Comparison of ENCODE assay signal across 24 cellular contexts in genomic region chr3:196315821-196316220, GRCh38. TPM values are rescaled to one million over a fixed set of nuclear protein-coding genes. Genes with fewer than 3 reads are reported as not detected.
DNase-seq lines count a peak whose midpoint lies in the region; ATAC-seq and TF ChIP-seq lines count a peak whose summit lies in the region.
"Had no signal": no experiment of that assay in that cellular context is flagged by ENCODE, and none has a peak within 500 bp of the region (broad histone marks: within the 10 kb centered on the region; RNA-seq: fewer than 3 reads in every experiment).

No MANE protein-coding gene starts in this region.

- no peak overlapping the region for H3K23ac ChIP-seq in mesenchymal stem cell (ENCODE audit: low read length in 2 of 2)

- H4K8ac ChIP-seq in mesenchymal stem cell (ENCODE audit: low read length) = no peak overlapping the region

- TF ChIP-seq CTCF in natural killer cell (IDR thresholded peaks at IDR 0.05) (no peak), RWPE1 (conservative IDR thresholded peaks at IDR 0.05; ENCODE audit: low read depth) (no peak), lower lobe of right lung (IDR thresholded peaks at IDR 0.05) (no peak)

- CTCF ChIA-PET in RWPE1 (lab: Yijun Ruan, JAX) = no interaction called here

- H3K9me3 ChIP-seq in lower lobe of right lung (no peaks in the 10 kb centered on the region), mesenchymal stem cell (ENCODE audit: control insufficient read depth, low read length) (no peaks in the 10 kb centered on the region)
- H3K9me3 ChIP-seq: MG63 had no signal

- DNase-seq in natural killer cell = no peak
- no peak for DNase-seq in natural killer cell treated with Interleukin-12 subunit alpha and Interleukin-12 subunit beta and Interleukin-15 and Interleukin-18, amount 100 ng/mL, for 72 hours (ENCODE audit: low spot score)
- DNase-seq in RWPE1 (ENCODE audit: low spot score) = no peak
- DNase-seq in lower lobe of right lung = peak; percentile 2
- DNase-seq in NCI-H1694 (lab: John Stamatoyannopoulos, UW) = no peak
- DNase-seq in mesenchymal stem cell = no peak
- DNase-seq: AML-193, C1 segment of cervical spinal cord, DMS153, MG63, NCI-H1048, NCI-H1417, NCI-H187, NCI-H2081 treated with DMSO at 0.1 percent for 48 hours, NCI-H2171, NCI-H226, NCI-H510A, NCI-H69, RPMI8226, SHP77 treated with DMSO at 0.1 percent for 48 hours had no signal

- H3K4ac ChIP-seq in mesenchymal stem cell (ENCODE audit: low read depth in 1 of 2, low read length in 2 of 2) = no peak overlapping the region

- H3K9me3 Mint-ChIP-seq in natural killer cell = no peaks in the 10 kb centered on the region
- H3K9me3 Mint-ChIP-seq in natural killer cell treated with Interleukin-12 subunit alpha and Interleukin-12 subunit beta and Interleukin-15 and Interleukin-18, amount 100 ng/mL, for 72 hours = no peaks in the 10 kb centered on the region

- peaks cover 0 to 25% of the 10 kb centered on the region in 2 donors for H3K4me1 Mint-ChIP-seq in natural killer cell
- peaks cover 8 to 12% of the 10 kb centered on the region in 2 donors for H3K4me1 Mint-ChIP-seq in natural killer cell treated with Interleukin-12 subunit alpha and Interleukin-12 subunit beta and Interleukin-15 and Interleukin-18, amount 100 ng/mL, for 72 hours (ENCODE audit: low read depth in 2 of 2)

- H2BK120ac ChIP-seq in mesenchymal stem cell (ENCODE audit: low read depth, low read length) = no peak overlapping the region

- no peak overlapping the region for H2AFZ ChIP-seq in mesenchymal stem cell (ENCODE audit: low read depth, low read length)

- peak overlapping the region; percentile 21 for H3K4me3 Mint-ChIP-seq in natural killer cell
- H3K4me3 Mint-ChIP-seq in natural killer cell treated with Interleukin-12 subunit alpha and Interleukin-12 subunit beta and Interleukin-15 and Interleukin-18, amount 100 ng/mL, for 72 hours = no peak overlapping the region

- H4K91ac ChIP-seq in mesenchymal stem cell (ENCODE audit: low read length) = no peak overlapping the region

- H3K4me3 ChIP-seq in lower lobe of right lung (no peak overlapping the region), mesenchymal stem cell (ENCODE audit: insufficient read depth in 1 of 2, low read depth in 1 of 2, low read length in 2 of 2) (no peak overlapping the region)
- H3K4me3 ChIP-seq: K562, MG63 had no signal

- H3K27ac ChIP-seq in RWPE1 (peak overlapping the region; percentile 54), lower lobe of right lung (no peak overlapping the region), mesenchymal stem cell (ENCODE audit: low read length, poor library complexity, severe bottlenecking) (no peak overlapping the region)

- H2AK5ac ChIP-seq in mesenchymal stem cell (ENCODE audit: low read length, severe bottlenecking) = no peak overlapping the region

- no peaks in the 10 kb centered on the region for H3K27me3 Mint-ChIP-seq in natural killer cell (ENCODE audit: low read depth in 2 of 2)
- H3K27me3 Mint-ChIP-seq in natural killer cell treated with Interleukin-12 subunit alpha and Interleukin-12 subunit beta and Interleukin-15 and Interleukin-18, amount 100 ng/mL, for 72 hours = no peaks in the 10 kb centered on the region

- no peak overlapping the region for H3K18ac ChIP-seq in mesenchymal stem cell (ENCODE audit: low read depth in 1 of 2, low read length in 2 of 2)

- POLR2A ChIA-PET in RWPE1 (lab: Yijun Ruan, JAX; ENCODE audit: low non-redundant PET) = no interaction called here

- no peak overlapping the region for H2BK12ac ChIP-seq in mesenchymal stem cell (ENCODE audit: low read length in 2 of 2)

- no peak overlapping the region for H2BK5ac ChIP-seq in mesenchymal stem cell (ENCODE audit: low read depth, low read length, poor library complexity, severe bottlenecking)

- H3K9ac ChIP-seq in mesenchymal stem cell (ENCODE audit: low read length) = no peak overlapping the region

- no peak overlapping the region for H3K14ac ChIP-seq in mesenchymal stem cell (ENCODE audit: low read length in 2 of 2)

- H2BK15ac ChIP-seq in mesenchymal stem cell (ENCODE audit: low read depth, poor library complexity, severe bottlenecking) = no peak overlapping the region

- ATAC-seq in natural killer cell (no peak), lower lobe of right lung (no peak), esophagus mucosa (no peak)
- no peak for ATAC-seq in natural killer cell treated with Interleukin-12 subunit alpha and Interleukin-12 subunit beta and Interleukin-15 and Interleukin-18, amount 100 ng/mL, for 72 hours
- ATAC-seq: K562 had no signal

- peaks cover 3% of the 10 kb centered on the region for H3K4me1 ChIP-seq in lower lobe of right lung
- H3K4me1 ChIP-seq in mesenchymal stem cell (ENCODE audit: control insufficient read depth, insufficient read depth, low read depth, low read length) = peaks cover 8% of the 10 kb centered on the region

- H3K79me1 ChIP-seq in mesenchymal stem cell (replicated peaks; ENCODE audit: low read length, poor library complexity, severe bottlenecking) = peaks cover 7% of the 10 kb centered on the region

- no CpG with 5 or more reads among the region's 1 CpG for WGBS in mesenchymal stem cell

- no peaks in the 10 kb centered on the region for H3K27me3 ChIP-seq in lower lobe of right lung (ENCODE audit: low read depth)
- H3K27me3 ChIP-seq in mesenchymal stem cell (ENCODE audit: control insufficient read depth in 1 of 2, insufficient read depth in 1 of 2, low read length in 2 of 2) = no peaks in the 10 kb centered on the region
- H3K27me3 ChIP-seq: MG63 had no signal

- H3K27ac Mint-ChIP-seq in natural killer cell = peak overlapping the region; percentile 23 to 96
- no peak overlapping the region for H3K27ac Mint-ChIP-seq in natural killer cell treated with Interleukin-12 subunit alpha and Interleukin-12 subunit beta and Interleukin-15 and Interleukin-18, amount 100 ng/mL, for 72 hours

- intact Hi-C loops in natural killer cell (cut with micrococcal nuclease) (loop anchor here (5.0 kb wide), 2 partner anchors 41 to 186 kb away; partner anchors contain the start of gene RNF168), lower lobe of right lung (cut with DNase I) (no loop called here)

- H3K4me2 ChIP-seq in mesenchymal stem cell (ENCODE audit: low read length, poor library complexity, severe bottlenecking) = no peak overlapping the region

- H3K36me3 ChIP-seq in lower lobe of right lung (no peaks in the 10 kb centered on the region), mesenchymal stem cell (ENCODE audit: control insufficient read depth in 1 of 2, insufficient read depth in 2 of 2, low read depth in 1 of 2, low read length in 2 of 2) (peaks cover 0 to 5% of the 10 kb centered on the region in 2 experiments)

- H3K36me3 Mint-ChIP-seq in natural killer cell = no peaks in the 10 kb centered on the region
- no peaks in the 10 kb centered on the region for H3K36me3 Mint-ChIP-seq in natural killer cell treated with Interleukin-12 subunit alpha and Interleukin-12 subunit beta and Interleukin-15 and Interleukin-18, amount 100 ng/mL, for 72 hours

RNA-seq across cellular contexts. Expression of gene DYNLT2B, which starts 2.2 kb away (rescaled TPM):
- total RNA-seq in natural killer cell = 1 to 10 TPM; 3.6 to 7.3 (median 5.4) TPM
- 10 to 100 TPM; 10.1 to 12.7 TPM for total RNA-seq in natural killer cell treated with Interleukin-12 subunit alpha and Interleukin-12 subunit beta and Interleukin-15 and Interleukin-18, amount 100 ng/mL, for 72 hours
- 6.1 TPM for total RNA-seq in lower lobe of right lung
- total RNA-seq in esophagus mucosa = 14.6 TPM
- polyA plus RNA-seq in mesenchymal stem cell (2013, experiment 1 of 2) = 24.1 TPM
- 24.5 TPM for polyA plus RNA-seq in mesenchymal stem cell (2013, experiment 2 of 2)

RNA-seq across cellular contexts. Expression of gene TM4SF19, which starts 22.4 kb away (rescaled TPM):
- 1 to 10 TPM; 3.2 to 8.0 (median 7.1) TPM for total RNA-seq in natural killer cell
- total RNA-seq in natural killer cell treated with Interleukin-12 subunit alpha and Interleukin-12 subunit beta and Interleukin-15 and Interleukin-18, amount 100 ng/mL, for 72 hours = under 1 TPM in 1 of 2 donors, not detected in 1; 0.81 TPM
- 4.3 TPM for total RNA-seq in lower lobe of right lung
- total RNA-seq in esophagus mucosa = 8.2 TPM
- 7.3 TPM for polyA plus RNA-seq in mesenchymal stem cell (2013, experiment 1 of 2)
- 8.7 TPM for polyA plus RNA-seq in mesenchymal stem cell (2013, experiment 2 of 2)
- total RNA-seq: HT-29 had no signal
- polyA plus RNA-seq: AG04450 had no signal

RNA-seq across cellular contexts. Expression of gene PCYT1A, which starts 28.3 kb away (rescaled TPM):
- total RNA-seq in natural killer cell = 100 to 1,000 TPM; 105 to 123 (median 110) TPM
- total RNA-seq in natural killer cell treated with Interleukin-12 subunit alpha and Interleukin-12 subunit beta and Interleukin-15 and Interleukin-18, amount 100 ng/mL, for 72 hours = 100 to 1,000 TPM in 1 of 2 donors, 10 to 100 TPM in 1; 99.7 to 129 TPM
- 56.1 TPM for total RNA-seq in lower lobe of right lung
- 49.2 TPM for total RNA-seq in esophagus mucosa
- polyA plus RNA-seq in mesenchymal stem cell (2013, experiment 1 of 2) = 61.2 TPM
- polyA plus RNA-seq in mesenchymal stem cell (2013, experiment 2 of 2) = 60.2 TPM

Comparison
In these comparisons a context has a peak if more than half of its experiments do, and no peak if none do; other contexts are left out.
1. H3K27ac Mint-ChIP-seq: peak in natural killer cell (2 of 2); none in natural killer cell treated with Interleukin-12 subunit alpha and Interleukin-12 subunit beta and Interleukin-15 and Interleukin-18, amount 100 ng/mL, for 72 hours (0 of 2).